8 cellular contexts compared by ENCODE assay signal in genomic region chr12:45215419-45216296, GRCh38. TPM values are rescaled to one million over a fixed set of nuclear protein-coding genes. Genes with fewer than 3 reads are reported as not detected.
DNase-seq lines count a peak whose midpoint lies in the region; ATAC-seq and TF ChIP-seq lines count a peak whose summit lies in the region.

TSS of gene ANO6 (plus strand) at chr12:45216095. CDS start at chr12:45216322, 227 bp downstream.

- DNase-seq in DMS 273 (lab: John Stamatoyannopoulos, UW; ENCODE audit: unreplicated experiment) (peak; percentile 91), midbrain (lab: John Stamatoyannopoulos, UW) (peak; percentile 77)
- peak; percentile 55 for DNase-seq in activated CD8-positive, alpha-beta memory T cell treated with anti-CD3 and anti-CD28 coated beads, Interleukin-2, amount 50 U/mL, for 24 hours (ENCODE audit: extremely low read depth)
- DNase-seq in stimulated activated CD8-positive, alpha-beta memory T cell treated with anti-CD3 and anti-CD28 coated beads, Interleukin-2, amount 100 ng/mL, for 48 hours (ENCODE audit: low read depth in 2 of 2): peak; percentile 65 to 78

- H3K4me3 ChIP-seq in HUES48 (ENCODE audit: low read depth, low read length) (peak within 1 kb of the TSS; percentile 80), OCI-LY1 (ENCODE audit: low read depth, low read length, poor library complexity, severe bottlenecking) (peak within 1 kb of the TSS; percentile 63)

- peak within 1 kb of the TSS; percentile 60 for H3K4me2 ChIP-seq in OCI-LY1 (ENCODE audit: low read length)

- H3K9ac ChIP-seq in HUES48 (ENCODE audit: low read depth, low read length) (peak within 1 kb of the TSS; percentile 76), OCI-LY1 (ENCODE audit: low read length) (peak within 1 kb of the TSS; percentile 61)

- H3K9me3 ChIP-seq in HUES48 (ENCODE audit: control insufficient read depth, insufficient read depth, low read length) (no peaks in the 10 kb centered on the region), OCI-LY1 (ENCODE audit: low read length) (no peaks in the 10 kb centered on the region)

- in situ Hi-C loops in endometrial microvascular endothelial cells (cut with HindIII; ENCODE audit: inconsistent ontology term, low pct_unique_long_range_greater_than_20kb, low sequenced_read_pairs): no loop called here

- H3K36me3 ChIP-seq in HUES48 (ENCODE audit: control insufficient read depth, insufficient read depth, low read length): no peaks in the 10 kb centered on the region
- H3K36me3 ChIP-seq in OCI-LY1 (ENCODE audit: insufficient read depth, low read length): no peaks in the 10 kb centered on the region

- 0 out of 2 replicates have a peak within 1 kb of the TSS, but pooled peaks have one; percentile 40 for H2AFZ ChIP-seq in OCI-LY1 (ENCODE audit: low read length)

- H3K27ac ChIP-seq in HUES48 (ENCODE audit: low read depth, low read length) (peak within 1 kb of the TSS; percentile 87), OCI-LY1 (ENCODE audit: low read depth, low read length, poor library complexity, severe bottlenecking) (peak within 1 kb of the TSS; percentile 67)

- no peaks in the 10 kb centered on the region for H3K9me2 ChIP-seq in OCI-LY1 (ENCODE audit: low read depth, low read length)

- no peaks in the 10 kb centered on the region for H3K27me3 ChIP-seq in HUES48 (ENCODE audit: control insufficient read depth, insufficient read depth, low read length)
- H3K27me3 ChIP-seq in OCI-LY1 (ENCODE audit: insufficient read depth, low read length): no peaks in the 10 kb centered on the region

- H3F3A ChIP-seq in OCI-LY1 (ENCODE audit: insufficient read depth, low read length): no peaks in the 10 kb centered on the region

- peak; percentile 60 for ATAC-seq in GM21423 (IDR thresholded peaks at IDR 0.05; ENCODE audit: unreplicated experiment)

- no peaks in the 10 kb centered on the region for H4K20me1 ChIP-seq in OCI-LY1 (ENCODE audit: insufficient read depth, low read length)

- TF ChIP-seq CTCF in OCI-LY1 (IDR thresholded peaks at IDR 0.05; ENCODE audit: low read length): peak; percentile 46

- H3K4me1 ChIP-seq in HUES48 (ENCODE audit: control insufficient read depth, insufficient read depth, low read length) (peaks cover 25% of the 10 kb centered on the region), OCI-LY1 (ENCODE audit: insufficient read depth, low read length, severe bottlenecking) (peaks cover 33% of the 10 kb centered on the region)

- peaks cover 5% of the 10 kb centered on the region; the same call in 1 of the 2 replicates for H3K79me2 ChIP-seq in OCI-LY1 (ENCODE audit: insufficient read depth, low read length)

RNA-seq across cellular contexts. Expression of gene ANO6, which starts in this region (rescaled TPM):
- total RNA-seq in endometrial microvascular endothelial cells (ENCODE audit: inconsistent ontology term): 38.2 TPM

Comparison
In these comparisons a context has a peak if more than half of its experiments do, and no peak if none do; other contexts are left out.
1. Peak in every context shown above with its lines: DNase-seq, ATAC-seq, H3K4me3 ChIP-seq and H3K27ac ChIP-seq.